Comparison of ENCODE assay signal across 22 cellular contexts in the genomic region with DNA sequence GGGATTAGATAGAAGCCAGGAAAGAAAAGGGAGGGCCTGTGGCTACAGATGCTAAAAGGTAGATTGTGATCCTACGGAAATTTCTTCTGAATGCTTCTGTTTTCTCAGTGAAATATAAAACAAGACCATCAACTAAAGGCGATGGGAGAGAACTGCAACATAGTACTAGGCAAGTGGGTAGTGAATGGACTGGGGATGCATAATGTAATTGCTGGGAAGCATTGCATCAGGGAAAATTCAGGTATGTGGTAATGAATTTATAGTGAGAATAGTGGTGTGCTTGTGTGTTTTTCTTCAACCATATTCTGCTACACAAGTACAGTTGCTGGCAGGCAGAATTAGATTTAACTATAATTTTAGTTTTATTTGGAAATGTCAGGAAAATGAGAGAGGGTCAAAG.
DNase-seq lines count a peak whose midpoint lies in the region; ATAC-seq and TF ChIP-seq lines count a peak whose summit lies in the region.
"Had no signal": no experiment of that assay in that cellular context is flagged by ENCODE, and none has a peak within 500 bp of the region (broad histone marks: within the 10 kb centered on the region; RNA-seq: fewer than 3 reads in every experiment).

No MANE protein-coding gene starts in this region.

- H3K4me2 ChIP-seq in mammary epithelial cell (ENCODE audit: insufficient read depth, low read depth, low read length) (no peak overlapping the region), GM23338 (no peak overlapping the region), mesendoderm (ENCODE audit: low read length) (no peak overlapping the region)
- H3K4me2 ChIP-seq: BLaER1 had no signal

- no peak overlapping the region for H3K4ac ChIP-seq in mesendoderm (ENCODE audit: low read depth, low read length)

- no peak overlapping the region for H3K18ac ChIP-seq in mesendoderm (ENCODE audit: low read length)

- H3F3A ChIP-seq in GM23338 (replicated peaks; ENCODE audit: low read depth) = no peaks in the 10 kb centered on the region

- H3K4me1 ChIP-seq in mammary epithelial cell (ENCODE audit: insufficient read depth, low read length) (no peaks in the 10 kb centered on the region), GM23338 (ENCODE audit: insufficient read depth) (no peaks in the 10 kb centered on the region), mesendoderm (ENCODE audit: control insufficient read depth, low read depth, low read length) (no peaks in the 10 kb centered on the region)
- H3K4me1 ChIP-seq: BE2C had no signal

- DNase-seq in MCF 10A (ENCODE audit: unreplicated experiment) (peak; percentile 8), mammary epithelial cell (no peak), GM23338 (ENCODE audit: low spot score) (no peak), WTC11 (ENCODE audit: low spot score) (no peak), mesendoderm (peak; percentile 11), GM19238 (ENCODE audit: insufficient read length, low spot score) (no peak)
- DNase-seq: 8988T; ACHN; BE2C; C1 segment of cervical spinal cord; Calu3; CD4-positive, alpha-beta memory T cell; CD4-positive, CD25-positive, alpha-beta regulatory T cell; CD8-positive, alpha-beta memory T cell; COR-L47; DMS79 treated with DMSO at 0.1 percent for 48 hours; GF-D8 had no signal

- peaks cover 2% of the 10 kb centered on the region for H3K27me3 ChIP-seq in mammary epithelial cell (ENCODE audit: insufficient read depth, low read length)
- no peaks in the 10 kb centered on the region for H3K27me3 ChIP-seq in GM23338 (ENCODE audit: insufficient read depth)
- H3K27me3 ChIP-seq in mesendoderm (ENCODE audit: insufficient read depth, low read length, poor library complexity) = no peaks in the 10 kb centered on the region
- H3K27me3 ChIP-seq: BE2C, BLaER1 had no signal

- CTCF ChIA-PET in MCF 10A (lab: Yijun Ruan, JAX) = no interaction called here
- CTCF ChIA-PET in mammary epithelial cell (lab: Charles Lee; ENCODE audit: low non-redundant PET) = no interaction called here
- CTCF ChIA-PET in WTC11 (lab: Charles Lee) = no interaction called here

- TF ChIP-seq CTCF in MCF 10A (IDR thresholded peaks at IDR 0.05; ENCODE audit: unreplicated experiment) (no peak), mammary epithelial cell (conservative IDR thresholded peaks at IDR 0.05 in 1 of 2, IDR thresholded peaks at IDR 0.05 in 1 of 2; ENCODE audit: extremely low read depth in 1 of 2, insufficient read depth in 1 of 2, low read depth in 1 of 2, low read length in 2 of 2) (no peak), GM23338 (conservative IDR thresholded peaks at IDR 0.05; ENCODE audit: low read depth in 2 of 2) (no peak), WTC11 (IDR thresholded peaks at IDR 0.05) (no peak)

- POLR2A ChIA-PET in MCF 10A (lab: Yijun Ruan, JAX) = no interaction called here
- POLR2A ChIA-PET in WTC11 (lab: Charles Lee) = no interaction called here

- no peak overlapping the region for H2BK120ac ChIP-seq in mesendoderm (ENCODE audit: low read depth, low read length)

- H2BK5ac ChIP-seq in mesendoderm (ENCODE audit: low read length) = no peak overlapping the region

- H3K79me1 ChIP-seq in mesendoderm (ENCODE audit: low read length) = no peaks in the 10 kb centered on the region

- 66% methylated on average over 2 of the region's 2 CpGs for WGBS in mammary epithelial cell (ENCODE audit: low coverage, missing lambda C conversion rate)
- no CpG with 5 or more reads among the region's 2 CpGs for WGBS in mesendoderm (ENCODE audit: extremely low coverage, insufficient coverage, low lambda C conversion rate)

- no peaks in the 10 kb centered on the region; the same call in 1 of the 2 replicates for H3K9me2 ChIP-seq in GM23338 (ENCODE audit: insufficient read depth)

- no peak overlapping the region for H2AFZ ChIP-seq in mammary epithelial cell (ENCODE audit: low read depth, low read length)
- H2AFZ ChIP-seq in GM23338 = no peak overlapping the region

- BruUV-seq in MCF 10A (replicated peaks; lab: Mats Ljungman, UMichigan) = no TSS peak
- no TSS peak for BruUV-seq in mammary epithelial cell (replicated peaks; lab: Mats Ljungman, UMichigan)

- H3K23ac ChIP-seq in mesendoderm (ENCODE audit: low read length) = no peak overlapping the region

- ATAC-seq in GM23338 (no peak), WTC11 (no peak), GM18498 (IDR thresholded peaks at IDR 0.05; ENCODE audit: unreplicated experiment) (no peak), HG03469 (IDR thresholded peaks at IDR 0.05; ENCODE audit: unreplicated experiment) (no peak)
- ATAC-seq: GM12878 had no signal

- H3K27ac ChIP-seq in mammary epithelial cell (ENCODE audit: insufficient read depth, low read depth, low read length) (no peak overlapping the region), GM23338 (ENCODE audit: low read depth) (no peak overlapping the region), mesendoderm (ENCODE audit: low read depth, low read length) (no peak overlapping the region)
- H3K27ac ChIP-seq: BLaER1 had no signal

- H2BK15ac ChIP-seq in mesendoderm (replicated peaks; ENCODE audit: low read depth) = no peak overlapping the region

- H3K4me1 Mint-ChIP-seq in MCF 10A (ENCODE audit: insufficient read depth, unreplicated experiment) (peaks cover 6% of the 10 kb centered on the region), GM23338 (no peaks in the 10 kb centered on the region; the same call in 2 of the 3 replicates), WTC11 (no peaks in the 10 kb centered on the region)
- H3K4me1 Mint-ChIP-seq: CD14-positive monocyte; CD4-positive, alpha-beta memory T cell; CD4-positive, CD25-positive, alpha-beta regulatory T cell; CD8-positive, alpha-beta memory T cell had no signal

- H3K79me2 ChIP-seq in mammary epithelial cell (ENCODE audit: insufficient read depth, low read length) (no peaks in the 10 kb centered on the region), GM23338 (replicated peaks; ENCODE audit: insufficient read depth) (no peaks in the 10 kb centered on the region), mesendoderm (ENCODE audit: control insufficient read depth, insufficient read depth, low read length) (no peaks in the 10 kb centered on the region)

- H3K9me3 ChIP-seq in mammary epithelial cell (replicated peaks; ENCODE audit: insufficient read depth, low read length) = no peaks in the 10 kb centered on the region
- H3K9me3 ChIP-seq: BE2C, BLaER1 had no signal

- H3K36me3 Mint-ChIP-seq in MCF 10A (ENCODE audit: insufficient read depth, unreplicated experiment) (no peaks in the 10 kb centered on the region), GM23338 (ENCODE audit: low read depth) (no peaks in the 10 kb centered on the region), WTC11 (no peaks in the 10 kb centered on the region)
- H3K36me3 Mint-ChIP-seq: CD14-positive monocyte; CD4-positive, alpha-beta memory T cell; CD4-positive, CD25-positive, alpha-beta regulatory T cell; CD8-positive, alpha-beta memory T cell had no signal

- H3K4me3 Mint-ChIP-seq in MCF 10A (ENCODE audit: unreplicated experiment) (no peak overlapping the region), GM23338 (no peak overlapping the region), WTC11 (no peak overlapping the region)
- H3K4me3 Mint-ChIP-seq: CD14-positive monocyte; CD4-positive, alpha-beta memory T cell; CD4-positive, CD25-positive, alpha-beta regulatory T cell; CD8-positive, alpha-beta memory T cell had no signal

- in situ Hi-C loops in mammary epithelial cell (cut with MboI; ENCODE audit: low sequenced_read_pairs in 2 of 2) = no loop called here

- H3K9me3 Mint-ChIP-seq in MCF 10A (ENCODE audit: unreplicated experiment) (no peaks in the 10 kb centered on the region), GM23338 (no peaks in the 10 kb centered on the region), WTC11 (no peaks in the 10 kb centered on the region)

- H3K27ac Mint-ChIP-seq in MCF 10A (ENCODE audit: low read depth, unreplicated experiment) (no peak overlapping the region), GM23338 (0 out of 2 replicates have a peak overlapping the region, but pooled peaks have one; percentile 51), WTC11 (no peak overlapping the region)
- H3K27ac Mint-ChIP-seq: CD14-positive monocyte; CD4-positive, alpha-beta memory T cell; CD4-positive, CD25-positive, alpha-beta regulatory T cell; CD8-positive, alpha-beta memory T cell had no signal

- H3K36me3 ChIP-seq in mammary epithelial cell (ENCODE audit: insufficient read depth, low read length) (no peaks in the 10 kb centered on the region), GM23338 (ENCODE audit: insufficient read depth) (no peaks in the 10 kb centered on the region), mesendoderm (ENCODE audit: control insufficient read depth, insufficient read depth, low read length) (no peaks in the 10 kb centered on the region)
- H3K36me3 ChIP-seq: BE2C, BLaER1 had no signal

- H2AK5ac ChIP-seq in mesendoderm (ENCODE audit: low read length) = no peak overlapping the region

- H3K4me3 ChIP-seq in mammary epithelial cell (replicated peaks in 1 of 3; ENCODE audit: insufficient read depth in 1 of 3, low read depth in 2 of 3, low read length in 3 of 3) (no peak overlapping the region), GM23338 (no peak overlapping the region), mesendoderm (ENCODE audit: low read length) (no peak overlapping the region)
- H3K4me3 ChIP-seq: BLaER1, GM12878 had no signal

- dilution Hi-C loops in mammary epithelial cell (cut with HindIII; ENCODE audit: low sequenced_read_pairs) = no loop called here

- H4K8ac ChIP-seq in mesendoderm (ENCODE audit: low read depth, low read length) = no peak overlapping the region

- intact Hi-C loops in MCF 10A (cut with micrococcal nuclease) (no loop called here), mammary epithelial cell (cut with micrococcal nuclease) (no loop called here)

- H4K20me1 ChIP-seq in mammary epithelial cell (ENCODE audit: insufficient read depth, low read length) (no peaks in the 10 kb centered on the region), GM23338 (replicated peaks; ENCODE audit: insufficient read depth) (no peaks in the 10 kb centered on the region)
- H4K20me1 ChIP-seq: BLaER1 had no signal

- H3K9ac ChIP-seq in mammary epithelial cell (ENCODE audit: insufficient read depth, low read length) (no peak overlapping the region), mesendoderm (ENCODE audit: low read length) (no peak overlapping the region)
- H3K9ac ChIP-seq: BLaER1 had no signal

- no peaks in the 10 kb centered on the region for H3K27me3 Mint-ChIP-seq in MCF 10A (ENCODE audit: insufficient read depth, unreplicated experiment)
- peaks cover 3% of the 10 kb centered on the region for H3K27me3 Mint-ChIP-seq in GM23338 (ENCODE audit: insufficient read depth, low read depth, poor library complexity)
- H3K27me3 Mint-ChIP-seq in WTC11 (ENCODE audit: low read depth) = peaks cover 2% of the 10 kb centered on the region; the same call in 1 of the 2 replicates
- H3K27me3 Mint-ChIP-seq: CD4-positive, alpha-beta memory T cell; CD4-positive, CD25-positive, alpha-beta regulatory T cell had no signal

- H3K56ac ChIP-seq in mesendoderm (ENCODE audit: low read length) = no peak overlapping the region

- no peak overlapping the region for H4K5ac ChIP-seq in mesendoderm (ENCODE audit: low read length)

TF ChIP-seq in GM23338, 12 proteins besides CTCF, POLR2A, EP300 and RAD21 (continues in another document):
- TF ChIP-seq STAT1 (IDR thresholded peaks at IDR 0.05; ENCODE audit: unreplicated experiment) (no peak), CREB1 (CRISPR knock-in tag; IDR thresholded peaks at IDR 0.05; ENCODE audit: low read depth) (no peak)

Comparison
In these comparisons a context has a peak if more than half of its experiments do, and no peak if none do; other contexts are left out.
1. DNase-seq: peak in MCF 10A (single experiment) and mesendoderm (single experiment); none in mammary epithelial cell (single experiment), GM23338 (single experiment), WTC11 (single experiment) and GM19238 (single experiment).